Comparison of ENCODE assay signal across 9 cellular contexts in genomic region chr17:39527220-39527813, GRCh38.
DNase-seq lines count a peak whose midpoint lies in the region; ATAC-seq and TF ChIP-seq lines count a peak whose summit lies in the region.
"Had no signal": no experiment of that assay in that cellular context is flagged by ENCODE, and none has a peak within 500 bp of the region (broad histone marks: within the 10 kb centered on the region; RNA-seq: fewer than 3 reads in every experiment).

No MANE protein-coding gene starts in this region.

- H3K36me3 Mint-ChIP-seq in activated naive CD4-positive, alpha-beta T cell treated with anti-CD3 and anti-CD28 coated beads, Interleukin-2, amount 50 U/mL, for 24 hours: peaks cover 11% of the 10 kb centered on the region
- H3K36me3 Mint-ChIP-seq in activated naive CD4-positive, alpha-beta T cell treated with anti-CD3 and anti-CD28 coated beads for 36 hours (ENCODE audit: low read depth): peaks cover 48% of the 10 kb centered on the region

- no peak overlapping the region for H3K4me3 Mint-ChIP-seq in activated naive CD4-positive, alpha-beta T cell treated with anti-CD3 and anti-CD28 coated beads, Interleukin-2, amount 50 U/mL, for 24 hours
- H3K4me3 Mint-ChIP-seq in activated naive CD4-positive, alpha-beta T cell treated with anti-CD3 and anti-CD28 coated beads for 36 hours: no peak overlapping the region
- H3K4me3 Mint-ChIP-seq: activated naive CD8-positive, alpha-beta T cell had no signal

- CTCF ChIA-PET in activated naive CD4-positive, alpha-beta T cell treated with anti-CD3 and anti-CD28 coated beads for 36 hours (lab: Charles Lee): interaction anchor here (0.7 to 1.6 kb wide), 2 partner anchors 13 to 23 kb away, joined by 3 to 5 read pairs; no protein-coding TSS in a partner anchor

- H3K9ac ChIP-seq in OCI-LY3 (ENCODE audit: low read length): no peak overlapping the region

- TF ChIP-seq CTCF in OCI-LY3 (IDR thresholded peaks at IDR 0.05; ENCODE audit: low read depth, low read length): peak; percentile 73
- peak; percentile 36 for TF ChIP-seq CTCF in fibroblast of mammary gland (conservative IDR thresholded peaks at IDR 0.05; ENCODE audit: control insufficient read depth, insufficient read depth, low read depth, low read length)
- peak; percentile 13 to 22 for TF ChIP-seq CTCF in tibial artery (IDR thresholded peaks at IDR 0.05)

- peak overlapping the region; percentile 51 for H3K27ac Mint-ChIP-seq in activated naive CD4-positive, alpha-beta T cell treated with anti-CD3 and anti-CD28 coated beads, Interleukin-2, amount 50 U/mL, for 24 hours
- no peak overlapping the region for H3K27ac Mint-ChIP-seq in activated naive CD4-positive, alpha-beta T cell treated with anti-CD3 and anti-CD28 coated beads for 36 hours
- H3K27ac Mint-ChIP-seq: activated naive CD8-positive, alpha-beta T cell had no signal

- H3K9me3 Mint-ChIP-seq in activated naive CD4-positive, alpha-beta T cell treated with anti-CD3 and anti-CD28 coated beads, Interleukin-2, amount 50 U/mL, for 24 hours: no peaks in the 10 kb centered on the region
- H3K9me3 Mint-ChIP-seq in activated naive CD4-positive, alpha-beta T cell treated with anti-CD3 and anti-CD28 coated beads for 36 hours: no peaks in the 10 kb centered on the region

- no peak overlapping the region for H2AFZ ChIP-seq in OCI-LY3 (ENCODE audit: low read depth, low read length)

- intact Hi-C loops in activated naive CD4-positive, alpha-beta T cell treated with anti-CD3 and anti-CD28 coated beads for 36 hours (cut with micrococcal nuclease): no loop called here
- intact Hi-C loops in tibial artery (cut with DNase I; ENCODE audit: low total_unique reads): no loop called here

- H4K20me1 ChIP-seq in OCI-LY3 (ENCODE audit: insufficient read depth, low read length): no peaks in the 10 kb centered on the region

- H3K36me3 ChIP-seq in OCI-LY3 (replicated peaks; ENCODE audit: low read depth, low read length): peaks cover 54% of the 10 kb centered on the region
- H3K36me3 ChIP-seq in tibial artery: peaks cover 66 to 89% (median 78%) of the 10 kb centered on the region in 3 donors

- DNase-seq in activated naive CD4-positive, alpha-beta T cell treated with anti-CD3 and anti-CD28 coated beads for 36 hours: no peak
- DNase-seq in fibroblast of mammary gland (ENCODE audit: low read depth) (peak; percentile 10), tibial artery (no peak), LoVo (ENCODE audit: low spot score) (no peak)
- no peak for DNase-seq in stimulated activated CD4-positive, alpha-beta T cell treated with anti-CD3 and anti-CD28 coated beads, Interleukin-4, amount 100 ng/mL, for 24 hours

- no peaks in the 10 kb centered on the region for H3K9me3 ChIP-seq in OCI-LY3 (ENCODE audit: insufficient read depth, low read length)
- no peaks in the 10 kb centered on the region for H3K9me3 ChIP-seq in tibial artery

- H3K27ac ChIP-seq in OCI-LY3 (ENCODE audit: low read length) (no peak overlapping the region), tibial artery (no peak overlapping the region)

- H3K27me3 ChIP-seq in OCI-LY3 (ENCODE audit: low read depth, low read length) (no peaks in the 10 kb centered on the region), tibial artery (no peaks in the 10 kb centered on the region)

- H3K4me1 Mint-ChIP-seq in activated naive CD4-positive, alpha-beta T cell treated with anti-CD3 and anti-CD28 coated beads, Interleukin-2, amount 50 U/mL, for 24 hours: peaks cover 4% of the 10 kb centered on the region
- H3K4me1 Mint-ChIP-seq in activated naive CD4-positive, alpha-beta T cell treated with anti-CD3 and anti-CD28 coated beads for 36 hours (ENCODE audit: low read depth): peaks cover 12% of the 10 kb centered on the region

- no peak for ATAC-seq in HG02571 (IDR thresholded peaks at IDR 0.05; ENCODE audit: unreplicated experiment)

- peaks cover 3% of the 10 kb centered on the region; the same call in 1 of the 2 replicates for H3K79me2 ChIP-seq in OCI-LY3 (ENCODE audit: low read length)

- no peaks in the 10 kb centered on the region for H3K27me3 Mint-ChIP-seq in activated naive CD4-positive, alpha-beta T cell treated with anti-CD3 and anti-CD28 coated beads, Interleukin-2, amount 50 U/mL, for 24 hours
- no peaks in the 10 kb centered on the region for H3K27me3 Mint-ChIP-seq in activated naive CD4-positive, alpha-beta T cell treated with anti-CD3 and anti-CD28 coated beads for 36 hours (ENCODE audit: low read depth)
- H3K27me3 Mint-ChIP-seq: activated naive CD8-positive, alpha-beta T cell had no signal

- peaks cover 18% of the 10 kb centered on the region for H3K4me1 ChIP-seq in OCI-LY3 (ENCODE audit: low read length)
- H3K4me1 ChIP-seq in tibial artery: no peaks in the 10 kb centered on the region

- no peak overlapping the region for H3K4me2 ChIP-seq in OCI-LY3 (ENCODE audit: low read length)

- no peak overlapping the region for H3K4me3 ChIP-seq in OCI-LY3 (ENCODE audit: low read length)
- H3K4me3 ChIP-seq in fibroblast of mammary gland (ENCODE audit: control insufficient read depth, low read depth, low read length): no peak overlapping the region
- H3K4me3 ChIP-seq in tibial artery: no peak overlapping the region

Comparison
In these comparisons a context has a peak if more than half of its experiments do, and no peak if none do; other contexts are left out.
1. CTCF ChIP-seq: peak in every context shown above with its lines; median percentile 73 in OCI-LY3; 36 in fibroblast of mammary gland; 18 in tibial artery.